30 cellular contexts compared by ENCODE assay signal in the genomic region with DNA sequence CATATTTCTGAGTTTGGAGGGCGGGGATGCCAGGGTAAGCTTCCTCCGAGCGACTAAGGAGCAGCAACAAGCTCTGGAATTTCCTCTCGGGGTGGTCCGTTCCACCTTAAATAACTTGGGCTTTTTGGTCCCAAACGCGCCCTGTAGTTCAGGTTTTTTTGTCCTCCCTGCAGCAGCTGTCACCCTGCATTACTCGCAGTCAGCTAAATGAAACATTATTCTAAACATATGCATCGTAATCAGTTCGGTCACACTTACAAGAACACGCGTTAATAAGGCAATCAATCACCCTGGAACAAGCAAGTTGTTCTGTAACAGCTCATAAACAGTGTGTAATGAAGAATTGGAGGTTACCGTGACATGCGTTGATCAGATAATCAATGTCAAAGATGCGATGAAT. TPM values are rescaled to one million over a fixed set of nuclear protein-coding genes. Genes with fewer than 3 reads are reported as not detected.
A peak's percentile ranks its signal among the peaks of the same experiment; 100 is the strongest.
DNase-seq lines count a peak whose midpoint lies in the region; ATAC-seq and TF ChIP-seq lines count a peak whose summit lies in the region.
"Had no signal": no experiment of that assay in that cellular context is flagged by ENCODE, and none has a peak within 500 bp of the region (broad histone marks: within the 10 kb centered on the region; RNA-seq: fewer than 3 reads in every experiment).

No MANE protein-coding gene starts in this region.

- H2BK15ac ChIP-seq in mesendoderm (replicated peaks; ENCODE audit: low read depth): no peak overlapping the region

- H4K5ac ChIP-seq in mesendoderm (ENCODE audit: low read length): no peak overlapping the region

- H3K36me3 ChIP-seq in mesendoderm (ENCODE audit: control insufficient read depth, insufficient read depth, low read length) (no peaks in the 10 kb centered on the region), Peyer's patch (no peaks in the 10 kb centered on the region)
- H3K36me3 ChIP-seq: lower lobe of right lung, right atrium auricular region had no signal

- H3K4me1 ChIP-seq in mesendoderm (ENCODE audit: control insufficient read depth, low read depth, low read length) (peaks cover 2% of the 10 kb centered on the region), foreskin keratinocyte (no peaks in the 10 kb centered on the region), Peyer's patch (peaks cover 0 to 12% (median 0%) of the 10 kb centered on the region in 4 donors)

- no peaks in the 10 kb centered on the region for H3K79me2 ChIP-seq in mesendoderm (ENCODE audit: control insufficient read depth, insufficient read depth, low read length)

- H3K9me3 ChIP-seq in T-helper 17 cell (ENCODE audit: control insufficient read depth, low read length, poor library complexity, severe bottlenecking) (peaks cover 9% of the 10 kb centered on the region), Peyer's patch (peaks cover 0 to 5% (median 0%) of the 10 kb centered on the region in 4 donors)
- H3K9me3 ChIP-seq: lower lobe of right lung had no signal

- H3K27ac ChIP-seq in mesendoderm (ENCODE audit: low read depth, low read length) (no peak overlapping the region), foreskin keratinocyte (no peak overlapping the region), Peyer's patch (no peak overlapping the region)
- H3K27ac ChIP-seq: lower lobe of right lung, right atrium auricular region, VCaP had no signal

- H3K4me3 Mint-ChIP-seq in IgD-negative memory B cell: peak overlapping the region in 1 of 4 donors; percentile 32
- peak overlapping the region; percentile 28 for H3K4me3 Mint-ChIP-seq in T-helper 17 cell
- H3K4me3 Mint-ChIP-seq in stimulated activated naive CD8-positive, alpha-beta T cell treated with anti-CD3 and anti-CD28 coated beads, Interleukin-15, amount 100 ng/mL, for 72 hours: no peak overlapping the region

- peaks cover 1% of the 10 kb centered on the region for H3K36me3 Mint-ChIP-seq in IgD-negative memory B cell
- H3K36me3 Mint-ChIP-seq in T-helper 17 cell (ENCODE audit: low read depth): peaks cover 4% of the 10 kb centered on the region

- no peak overlapping the region for H2BK5ac ChIP-seq in mesendoderm (ENCODE audit: low read length)

- peak; percentile 70 for DNase-seq in ELF-1 (ENCODE audit: low read depth, low spot score)
- no peak for DNase-seq in T-helper 17 cell
- peak; percentile 80 for DNase-seq in mesendoderm
- DNase-seq in stimulated activated naive CD8-positive, alpha-beta T cell treated with anti-CD3 and anti-CD28 coated beads, Interleukin-15, amount 100 ng/mL, for 72 hours: no peak
- DNase-seq in foreskin keratinocyte: no peak
- no peak for DNase-seq in Peyer's patch
- DNase-seq: activated CD4-positive, alpha-beta T cell treated with anti-CD3 and anti-CD28 coated beads, Interleukin-2, amount 50 U/mL, for 4 hours; activated CD8-positive, alpha-beta memory T cell treated with anti-CD3 and anti-CD28 coated beads, Interleukin-2, amount 50 U/mL, for 48 hours; caudate nucleus; DMS 273 treated with DMSO at 0.1 percent for 48 hours; GF-D8; GOT3; hippocampal formation; lower lobe of right lung; NCI-H1092; NCI-H2107; NCI-H526 treated with DMSO at 0.1 percent for 48 hours; SHP77 treated with DMSO at 0.1 percent for 48 hours; T-helper 2 cell had no signal

- WGBS in mesendoderm (ENCODE audit: extremely low coverage, insufficient coverage, low lambda C conversion rate): no CpG with 5 or more reads among the region's 15 CpGs

- H3K9me3 Mint-ChIP-seq in IgD-negative memory B cell: peaks cover 4 to 14% (median 6%) of the 10 kb centered on the region in 3 donors
- peaks cover 10 to 31% of the 10 kb centered on the region in 2 donors for H3K9me3 Mint-ChIP-seq in stimulated activated naive CD8-positive, alpha-beta T cell treated with anti-CD3 and anti-CD28 coated beads, Interleukin-15, amount 100 ng/mL, for 72 hours

- H2BK120ac ChIP-seq in mesendoderm (ENCODE audit: low read depth, low read length): no peak overlapping the region

- H3K9ac ChIP-seq in mesendoderm (ENCODE audit: low read length): no peak overlapping the region

- no peak overlapping the region for H3K56ac ChIP-seq in mesendoderm (ENCODE audit: low read length)

- H3K4me1 Mint-ChIP-seq in IgD-negative memory B cell: peaks cover 0 to 6% (median 2%) of the 10 kb centered on the region in 3 donors
- H3K4me1 Mint-ChIP-seq in T-helper 17 cell: peaks cover 2% of the 10 kb centered on the region
- peaks cover 25% of the 10 kb centered on the region for H3K4me1 Mint-ChIP-seq in stimulated activated naive CD8-positive, alpha-beta T cell treated with anti-CD3 and anti-CD28 coated beads, Interleukin-15, amount 100 ng/mL, for 72 hours

- peak overlapping the region; percentile 26 for H3K4me2 ChIP-seq in mesendoderm (ENCODE audit: low read length)

- H3K79me1 ChIP-seq in mesendoderm (ENCODE audit: low read length): no peaks in the 10 kb centered on the region

- no peak for TF ChIP-seq POLR2A in Peyer's patch (IDR thresholded peaks at IDR 0.05)

- no peak overlapping the region for H2AK5ac ChIP-seq in mesendoderm (ENCODE audit: low read length)

- no peak overlapping the region for H3K4ac ChIP-seq in mesendoderm (ENCODE audit: low read depth, low read length)

- H3K27me3 ChIP-seq in mesendoderm (ENCODE audit: insufficient read depth, low read length, poor library complexity) (peaks cover 78% of the 10 kb centered on the region), foreskin keratinocyte (peaks cover 98% of the 10 kb centered on the region), Peyer's patch (peaks cover 0 to 85% of the 10 kb centered on the region in 2 donors)

- H4K8ac ChIP-seq in mesendoderm (ENCODE audit: low read depth, low read length): no peak overlapping the region

- H3K27me3 Mint-ChIP-seq in IgD-negative memory B cell (peaks cover 62% of the 10 kb centered on the region), T-helper 17 cell (peaks cover 77% of the 10 kb centered on the region)
- H3K27me3 Mint-ChIP-seq in stimulated activated naive CD8-positive, alpha-beta T cell treated with anti-CD3 and anti-CD28 coated beads, Interleukin-15, amount 100 ng/mL, for 72 hours: peaks cover 92% of the 10 kb centered on the region

- H3K4me3 ChIP-seq in mesendoderm (ENCODE audit: low read length) (no peak overlapping the region), Peyer's patch (no peak overlapping the region)
- H3K4me3 ChIP-seq: lower lobe of right lung, right atrium auricular region had no signal

- ATAC-seq in T-helper 17 cell (no peak), foreskin keratinocyte (no peak), GM18873 (IDR thresholded peaks at IDR 0.05; ENCODE audit: low FRiP score, unreplicated experiment) (no peak)
- no peak for ATAC-seq in stimulated activated naive CD8-positive, alpha-beta T cell treated with anti-CD3 and anti-CD28 coated beads, Interleukin-15, amount 100 ng/mL, for 72 hours
- ATAC-seq: lower lobe of right lung had no signal

- H3K23ac ChIP-seq in mesendoderm (ENCODE audit: low read length): no peak overlapping the region

- TF ChIP-seq CTCF in foreskin keratinocyte (conservative IDR thresholded peaks at IDR 0.05) (no peak), Peyer's patch (IDR thresholded peaks at IDR 0.05) (no peak)

- H3K27ac Mint-ChIP-seq in IgD-negative memory B cell (peak overlapping the region in 2 of 3 donors; percentile 0 to 61), T-helper 17 cell (peak overlapping the region; percentile 60)
- no peak overlapping the region for H3K27ac Mint-ChIP-seq in stimulated activated naive CD8-positive, alpha-beta T cell treated with anti-CD3 and anti-CD28 coated beads, Interleukin-15, amount 100 ng/mL, for 72 hours
- H3K27ac Mint-ChIP-seq: CD14-positive monocyte had no signal

- H3K18ac ChIP-seq in mesendoderm (ENCODE audit: low read length): no peak overlapping the region

RNA-seq across cellular contexts. Expression of a gene that starts 8.3 kb away (rescaled TPM):
- polyA plus RNA-seq in IgD-negative memory B cell (not detected), foreskin keratinocyte (not detected in 2 replicates)
- total RNA-seq in T-helper 17 cell (not detected), foreskin keratinocyte (not detected in 2 replicates), Peyer's patch (not detected)
- 0.01 TPM for polyA plus RNA-seq in mesendoderm (2013, experiment 1 of 2)
- not detected for polyA plus RNA-seq in mesendoderm (2013, experiment 2 of 2)
- total RNA-seq: dermis microvascular lymphatic vessel endothelial cell, epithelial cell of proximal tubule, LHCN-M2, lower lobe of right lung, osteoblast, right atrium auricular region, temporal lobe had no signal
- polyA plus RNA-seq: CD14-positive monocyte, keratinocyte had no signal

RNA-seq across cellular contexts. Expression of a gene that starts 17.0 kb away (rescaled TPM):
- polyA plus RNA-seq in IgD-negative memory B cell: not detected
- total RNA-seq in T-helper 17 cell: not detected
- polyA plus RNA-seq in mesendoderm (2013, experiment 1 of 2): 0.18 TPM
- polyA plus RNA-seq in mesendoderm (2013, experiment 2 of 2): 0.10 TPM
- total RNA-seq in foreskin keratinocyte: not detected in 2 replicates
- polyA plus RNA-seq in foreskin keratinocyte: not detected in 2 replicates
- not detected for total RNA-seq in Peyer's patch
- total RNA-seq: dermis microvascular lymphatic vessel endothelial cell, epithelial cell of proximal tubule, LHCN-M2, lower lobe of right lung, osteoblast, right atrium auricular region, temporal lobe had no signal
- polyA plus RNA-seq: CD14-positive monocyte, keratinocyte had no signal

RNA-seq across cellular contexts. Expression of a gene that starts 24.1 kb away (rescaled TPM):
- polyA plus RNA-seq in IgD-negative memory B cell (not detected), foreskin keratinocyte (not detected in 2 replicates)
- total RNA-seq in T-helper 17 cell (not detected), foreskin keratinocyte (not detected in 2 replicates), Peyer's patch (not detected)
- not detected for polyA plus RNA-seq in mesendoderm (2013, experiment 1 of 2)
- polyA plus RNA-seq in mesendoderm (2013, experiment 2 of 2): not detected
- total RNA-seq: dermis microvascular lymphatic vessel endothelial cell, epithelial cell of proximal tubule, LHCN-M2, lower lobe of right lung, osteoblast, right atrium auricular region, temporal lobe had no signal
- polyA plus RNA-seq: CD14-positive monocyte, keratinocyte had no signal

RNA-seq across cellular contexts. Expression of a gene that starts 31.6 kb away (rescaled TPM):
- polyA plus RNA-seq in IgD-negative memory B cell: not detected
- total RNA-seq in T-helper 17 cell: not detected
- 0.08 TPM for polyA plus RNA-seq in mesendoderm (2013, experiment 1 of 2)
- 0.08 TPM for polyA plus RNA-seq in mesendoderm (2013, experiment 2 of 2)
- total RNA-seq in foreskin keratinocyte: not detected in 2 replicates
- not detected in 2 replicates for polyA plus RNA-seq in foreskin keratinocyte
- total RNA-seq in Peyer's patch: not detected
- total RNA-seq: dermis microvascular lymphatic vessel endothelial cell, LHCN-M2, lower lobe of right lung, osteoblast, right atrium auricular region, temporal lobe had no signal
- polyA plus RNA-seq: CD14-positive monocyte, keratinocyte had no signal

RNA-seq across cellular contexts. Expression of a gene that starts 41.1 kb away (rescaled TPM):
- polyA plus RNA-seq in IgD-negative memory B cell (not detected), foreskin keratinocyte (not detected in 2 replicates)
- total RNA-seq in T-helper 17 cell (not detected), foreskin keratinocyte (not detected in 2 replicates), Peyer's patch (not detected)
- not detected for polyA plus RNA-seq in mesendoderm (2013, experiment 1 of 2)
- polyA plus RNA-seq in mesendoderm (2013, experiment 2 of 2): not detected
- total RNA-seq: LHCN-M2, lower lobe of right lung, osteoblast, right atrium auricular region, temporal lobe had no signal
- polyA plus RNA-seq: CD14-positive monocyte, keratinocyte had no signal

Comparison
In these comparisons a context has a peak if more than half of its experiments do, and no peak if none do; other contexts are left out.
1. DNase-seq: peak in ELF-1 (single experiment) and mesendoderm (single experiment); none in T-helper 17 cell (0 of 3), stimulated activated naive CD8-positive, alpha-beta T cell treated with anti-CD3 and anti-CD28 coated beads, Interleukin-15, amount 100 ng/mL, for 72 hours (0 of 2), foreskin keratinocyte (0 of 2) and Peyer's patch (0 of 3).
2. H3K27ac Mint-ChIP-seq: peak in IgD-negative memory B cell (2 of 3) and T-helper 17 cell (single experiment); none in stimulated activated naive CD8-positive, alpha-beta T cell treated with anti-CD3 and anti-CD28 coated beads, Interleukin-15, amount 100 ng/mL, for 72 hours (0 of 2).